Comparison of ENCODE assay signal across 11 cellular contexts in genomic region chr1:109254621-109255096, GRCh38. TPM values are rescaled to one million over a fixed set of nuclear protein-coding genes. Genes with fewer than 3 reads are reported as not detected.
DNase-seq lines count a peak whose midpoint lies in the region; ATAC-seq, FAIRE-seq and TF ChIP-seq lines count a peak whose summit lies in the region.
"Had no signal": no experiment of that assay in that cellular context is flagged by ENCODE, and none has a peak within 500 bp of the region (broad histone marks: within the 10 kb centered on the region; RNA-seq: fewer than 3 reads in every experiment).

No MANE protein-coding gene starts in this region.

- no peak overlapping the region for H2AFZ ChIP-seq in parathyroid adenoma

- WGBS in gastroesophageal sphincter (ENCODE audit: low coverage in 1 of 2), 2 donors, result 40% methylated on average over 1 of the region's 7 CpGs; no CpG with 5 or more reads in 1 of the 2 donors

- H3K79me2 ChIP-seq in parathyroid adenoma, result no peaks in the 10 kb centered on the region

- H3K9me3 ChIP-seq in BLaER1 (no peaks in the 10 kb centered on the region), gastroesophageal sphincter (no peaks in the 10 kb centered on the region), parathyroid adenoma (ENCODE audit: control insufficient read depth, low read length) (no peaks in the 10 kb centered on the region)

- TF ChIP-seq CTCF in gastroesophageal sphincter (IDR thresholded peaks at IDR 0.05) (no peak), parathyroid adenoma (IDR thresholded peaks at IDR 0.05) (no peak)

- no peak for ATAC-seq in gastroesophageal sphincter
- ATAC-seq in GM18873 (IDR thresholded peaks at IDR 0.05; ENCODE audit: low FRiP score, unreplicated experiment), result no peak
- ATAC-seq in GM21576 (IDR thresholded peaks at IDR 0.05; ENCODE audit: unreplicated experiment), result no peak
- ATAC-seq: natural killer cell had no signal

- no peak for TF ChIP-seq EP300 in gastroesophageal sphincter (IDR thresholded peaks at IDR 0.05)

- no peaks in the 10 kb centered on the region for H3K27me3 ChIP-seq in BLaER1
- no peaks in the 10 kb centered on the region for H3K27me3 ChIP-seq in gastroesophageal sphincter
- no peaks in the 10 kb centered on the region for H3K27me3 ChIP-seq in parathyroid adenoma (ENCODE audit: control insufficient read depth, insufficient read depth, low read length)

- H3K9ac ChIP-seq in BLaER1 (peak overlapping the region; percentile 84), parathyroid adenoma (no peak overlapping the region)

- H3K4me1 ChIP-seq in BLaER1 (peaks cover 52% of the 10 kb centered on the region), gastroesophageal sphincter (peaks cover 0 to 59% (median 29%) of the 10 kb centered on the region in 3 donors), parathyroid adenoma (peaks cover 4% of the 10 kb centered on the region)

- H3K36me3 ChIP-seq in BLaER1 (peaks cover 35% of the 10 kb centered on the region), gastroesophageal sphincter (peaks cover 0 to 17% of the 10 kb centered on the region in 2 donors), parathyroid adenoma (ENCODE audit: control insufficient read depth, insufficient read depth, low read length) (no peaks in the 10 kb centered on the region)

- no peak for TF ChIP-seq POLR2A in gastroesophageal sphincter (IDR thresholded peaks at IDR 0.05)

- peaks cover 12% of the 10 kb centered on the region; the same call in 1 of the 2 replicates for H4K20me1 ChIP-seq in BLaER1

- H3K4me3 ChIP-seq in BLaER1, result peak overlapping the region; percentile 66
- peak overlapping the region in 1 of 2 donors; percentile 35 for H3K4me3 ChIP-seq in gastroesophageal sphincter
- H3K4me3 ChIP-seq in parathyroid adenoma (ENCODE audit: low read depth, low read length), result no peak overlapping the region

- H3K4me2 ChIP-seq in BLaER1 (peak overlapping the region; percentile 99), parathyroid adenoma (ENCODE audit: low read length) (no peak overlapping the region)

- no peak for FAIRE-seq in urothelium cell line (lab: Jason Lieb, UNC)

- peak overlapping the region; percentile 93 for H3K27ac ChIP-seq in BLaER1
- peak overlapping the region; percentile 58 to 93 (median 89) for H3K27ac ChIP-seq in gastroesophageal sphincter
- peak overlapping the region; percentile 51 for H3K27ac ChIP-seq in parathyroid adenoma

- DNase-seq in OCI-M1 (lab: John Stamatoyannopoulos, UW) (peak; percentile 40), DMS53 (lab: John Stamatoyannopoulos, UW) (no peak), urothelium cell line (ENCODE audit: low spot score) (no peak)
- DNase-seq: activated CD4-positive, alpha-beta T cell treated with anti-CD3 and anti-CD28 coated beads, Interleukin-2, amount 50 U/mL, for 1 hour; natural killer cell; NCI-H1105 treated with DMSO at 0.1 percent for 48 hours had no signal

RNA-seq across cellular contexts. Expression of gene CELSR2, which starts 5.3 kb away (rescaled TPM):
- total RNA-seq in gastroesophageal sphincter, result 10 to 100 TPM in 2 of 4 donors, 1 to 10 TPM in 2; 5.7 to 18.6 (median 9.1) TPM

RNA-seq across cellular contexts. Expression of gene PSRC1, which starts 28.3 kb away (rescaled TPM):
- 10 to 100 TPM in 2 of 4 donors, 1 to 10 TPM in 2; 6.9 to 26.9 (median 10.3) TPM for total RNA-seq in gastroesophageal sphincter

RNA-seq across cellular contexts. Expression of gene SARS1, which starts 40.9 kb away (rescaled TPM):
- 100 to 1,000 TPM; 154 to 187 (median 158) TPM for total RNA-seq in gastroesophageal sphincter

RNA-seq across cellular contexts. Expression of gene MYBPHL, which starts 52.2 kb away (rescaled TPM):
- total RNA-seq in gastroesophageal sphincter, result under 1 TPM in 1 of 4 donors, not detected in 3; 0.46 TPM
- total RNA-seq: natural killer cell had no signal
